Comparison of ENCODE assay signal across 17 cellular contexts in the genomic region with DNA sequence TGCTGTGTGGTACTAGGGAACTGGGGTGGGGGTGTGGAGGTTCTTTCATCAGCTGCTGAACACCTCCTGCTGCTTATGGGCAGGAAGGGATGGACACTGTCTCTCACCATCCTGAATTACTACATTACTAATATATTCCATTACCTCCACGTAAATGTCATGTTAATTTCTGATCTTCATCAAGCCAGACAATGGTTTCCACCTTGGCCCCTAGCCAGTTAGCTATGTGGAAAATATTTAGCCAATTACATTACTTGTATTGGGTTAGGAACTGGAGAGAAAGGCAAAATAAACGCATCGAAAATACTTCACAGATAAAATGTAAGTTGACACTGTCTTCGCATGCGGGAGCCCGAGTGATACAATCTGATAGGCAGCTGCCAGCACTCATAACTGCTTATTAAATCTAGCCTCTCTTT.
DNase-seq lines count a peak whose midpoint lies in the region; ATAC-seq lines count a peak whose summit lies in the region.
"Had no signal": no experiment of that assay in that cellular context is flagged by ENCODE, and none has a peak within 500 bp of the region (broad histone marks: within the 10 kb centered on the region; RNA-seq: fewer than 3 reads in every experiment).

No MANE protein-coding gene starts in this region.

- CTCF ChIA-PET in naive thymus-derived CD4-positive, alpha-beta T cell (lab: Charles Lee), result interaction anchor here (0.5 to 1.6 kb wide), 4 partner anchors 21 to 67 kb away, joined by 3 read pairs; no protein-coding TSS in a partner anchor

- H3K4me3 Mint-ChIP-seq in naive thymus-derived CD4-positive, alpha-beta T cell, result peak overlapping the region; percentile 27 to 98 (median 80)
- H3K4me3 Mint-ChIP-seq: WTC11 had no signal

- peaks cover 40 to 91% (median 83%) of the 10 kb centered on the region in 7 donors for H3K4me1 Mint-ChIP-seq in naive thymus-derived CD4-positive, alpha-beta T cell

- peak overlapping the region; percentile 71 to 100 (median 98) for H3K27ac Mint-ChIP-seq in naive thymus-derived CD4-positive, alpha-beta T cell
- H3K27ac Mint-ChIP-seq: WTC11 had no signal

- H3K36me3 ChIP-seq in naive thymus-derived CD4-positive, alpha-beta T cell (ENCODE audit: control insufficient read depth in 2 of 3, insufficient read depth in 3 of 3, low read length in 3 of 3), result no peaks in the 10 kb centered on the region

- H3K4me3 ChIP-seq in naive thymus-derived CD4-positive, alpha-beta T cell (ENCODE audit: low read length), result peak overlapping the region; percentile 1
- H3K4me3 ChIP-seq: cardiac muscle cell, gastrocnemius medialis, PC-9, stomach had no signal

- peaks cover 0 to 12% (median 1%) of the 10 kb centered on the region in 11 donors for H3K9me3 Mint-ChIP-seq in naive thymus-derived CD4-positive, alpha-beta T cell

- peaks cover 0 to 3% (median 0%) of the 10 kb centered on the region in 5 donors for H3K27me3 Mint-ChIP-seq in naive thymus-derived CD4-positive, alpha-beta T cell

- intact Hi-C loops in naive thymus-derived CD4-positive, alpha-beta T cell (cut with micrococcal nuclease), result no loop called here

- H3K27me3 ChIP-seq in naive thymus-derived CD4-positive, alpha-beta T cell (ENCODE audit: control insufficient read depth in 2 of 2, insufficient read depth in 2 of 2, low read length in 2 of 2), result no peaks in the 10 kb centered on the region
- H3K27me3 ChIP-seq: cardiac muscle cell, gastrocnemius medialis, stomach had no signal

- peaks cover 3 to 36% (median 18%) of the 10 kb centered on the region in 5 donors for H3K36me3 Mint-ChIP-seq in naive thymus-derived CD4-positive, alpha-beta T cell

- DNase-seq in activated CD8-positive, alpha-beta memory T cell treated with anti-CD3 and anti-CD28 coated beads for 24 hours, result peak; percentile 57
- DNase-seq in activated CD8-positive, alpha-beta memory T cell treated with anti-CD3 and anti-CD28 coated beads, Interleukin-2, amount 50 U/mL, for 48 hours, result no peak
- DNase-seq in NCI-H2171 (lab: John Stamatoyannopoulos, UW) (peak; percentile 6), GOT3 (lab: John Stamatoyannopoulos, UW) (no peak)
- DNase-seq in activated CD4-positive, alpha-beta T cell treated with anti-CD3 and anti-CD28 coated beads, Interleukin-2, amount 50 U/mL, for 1 hour, result peak; percentile 24
- peak in 1 of 9 donors; percentile 77 for DNase-seq in naive thymus-derived CD4-positive, alpha-beta T cell
- DNase-seq: activated gamma-delta T cell treated with Interleukin-2 at 50 U/mL for 16 hours, gastrocnemius medialis, MV-4-11, NCI-H226, PC-9, stomach had no signal

- H3K27ac ChIP-seq in naive thymus-derived CD4-positive, alpha-beta T cell (ENCODE audit: low read depth, low read length), result peak overlapping the region; percentile 89
- H3K27ac ChIP-seq: cardiac muscle cell, gastrocnemius medialis, PC-9, stomach had no signal

- POLR2A ChIA-PET in naive thymus-derived CD4-positive, alpha-beta T cell (lab: Charles Lee), result interaction anchor here (0.8 to 5.2 kb wide), 13 partner anchors 9 to 262 kb away, joined by 3 to 182 read pairs (median 4); no protein-coding TSS in a partner anchor

- H3K9me3 ChIP-seq in naive thymus-derived CD4-positive, alpha-beta T cell (ENCODE audit: control insufficient read depth in 2 of 3, low read length in 3 of 3), result no peaks in the 10 kb centered on the region
- H3K9me3 ChIP-seq: gastrocnemius medialis had no signal

- ATAC-seq in naive thymus-derived CD4-positive, alpha-beta T cell, result no peak
- ATAC-seq in HG03139 (IDR thresholded peaks at IDR 0.05; ENCODE audit: unreplicated experiment), result no peak
- ATAC-seq in GM19035 (IDR thresholded peaks at IDR 0.05; ENCODE audit: unreplicated experiment), result no peak
- ATAC-seq: gastrocnemius medialis, HepG2 had no signal

- peaks cover 67 to 83% of the 10 kb centered on the region in 2 donors for H3K4me1 ChIP-seq in naive thymus-derived CD4-positive, alpha-beta T cell (ENCODE audit: control insufficient read depth in 2 of 2, insufficient read depth in 2 of 2, low read length in 2 of 2)
- H3K4me1 ChIP-seq: gastrocnemius medialis had no signal

Comparison
In these comparisons a context has a peak if more than half of its experiments do, and no peak if none do; other contexts are left out.
1. DNase-seq: peak in activated CD8-positive, alpha-beta memory T cell treated with anti-CD3 and anti-CD28 coated beads for 24 hours (single experiment), NCI-H2171 (single experiment) and activated CD4-positive, alpha-beta T cell treated with anti-CD3 and anti-CD28 coated beads, Interleukin-2, amount 50 U/mL, for 1 hour (single experiment); none in activated CD8-positive, alpha-beta memory T cell treated with anti-CD3 and anti-CD28 coated beads, Interleukin-2, amount 50 U/mL, for 48 hours (single experiment) and GOT3 (single experiment).